1 cellular context compared by ENCODE assay signal in the genomic region with DNA sequence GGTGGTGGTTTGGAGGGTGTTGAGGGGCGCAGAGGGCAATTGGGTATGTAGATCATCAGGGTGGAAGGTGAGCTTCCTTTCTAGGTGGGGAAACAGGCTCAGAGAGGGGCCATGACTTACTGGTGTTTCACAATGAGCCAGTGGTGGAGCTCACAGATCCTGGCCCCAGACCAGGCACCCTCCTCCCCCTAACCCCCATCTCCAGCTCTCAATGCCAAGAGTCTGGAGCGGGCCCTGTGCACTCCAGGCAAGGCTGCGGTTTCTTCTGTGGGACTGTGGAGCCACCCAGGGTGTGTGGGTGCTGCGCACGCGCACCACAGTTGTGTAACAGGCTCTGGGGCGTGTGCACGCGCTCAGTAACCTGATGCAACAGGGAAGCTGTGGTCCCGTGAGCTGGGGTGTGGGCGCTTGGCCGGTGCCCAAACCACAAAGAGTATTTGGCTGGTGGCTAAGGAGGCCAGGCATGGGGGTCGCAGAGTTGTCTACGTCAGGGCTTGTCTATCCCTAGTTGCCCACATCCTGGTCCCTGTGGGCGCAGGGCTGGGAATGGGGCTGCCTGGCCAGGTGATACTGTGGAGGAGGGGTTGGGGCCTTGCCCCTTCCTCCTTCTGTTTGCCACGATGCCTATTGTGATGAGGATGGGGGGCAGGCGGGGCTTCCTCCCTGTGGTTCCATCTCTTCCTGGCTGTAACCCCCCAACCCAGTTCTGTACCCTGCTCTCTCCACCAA.
A peak's percentile ranks its signal among the peaks of the same experiment; 100 is the strongest.
TF ChIP-seq lines count a peak whose summit lies in the region.

No MANE protein-coding gene starts in this region.

TF ChIP-seq in K562, 482 proteins besides CTCF, POLR2A, EP300 and RAD21 (continued from another document and continues in another):
- TF ChIP-seq, protein P1, sequence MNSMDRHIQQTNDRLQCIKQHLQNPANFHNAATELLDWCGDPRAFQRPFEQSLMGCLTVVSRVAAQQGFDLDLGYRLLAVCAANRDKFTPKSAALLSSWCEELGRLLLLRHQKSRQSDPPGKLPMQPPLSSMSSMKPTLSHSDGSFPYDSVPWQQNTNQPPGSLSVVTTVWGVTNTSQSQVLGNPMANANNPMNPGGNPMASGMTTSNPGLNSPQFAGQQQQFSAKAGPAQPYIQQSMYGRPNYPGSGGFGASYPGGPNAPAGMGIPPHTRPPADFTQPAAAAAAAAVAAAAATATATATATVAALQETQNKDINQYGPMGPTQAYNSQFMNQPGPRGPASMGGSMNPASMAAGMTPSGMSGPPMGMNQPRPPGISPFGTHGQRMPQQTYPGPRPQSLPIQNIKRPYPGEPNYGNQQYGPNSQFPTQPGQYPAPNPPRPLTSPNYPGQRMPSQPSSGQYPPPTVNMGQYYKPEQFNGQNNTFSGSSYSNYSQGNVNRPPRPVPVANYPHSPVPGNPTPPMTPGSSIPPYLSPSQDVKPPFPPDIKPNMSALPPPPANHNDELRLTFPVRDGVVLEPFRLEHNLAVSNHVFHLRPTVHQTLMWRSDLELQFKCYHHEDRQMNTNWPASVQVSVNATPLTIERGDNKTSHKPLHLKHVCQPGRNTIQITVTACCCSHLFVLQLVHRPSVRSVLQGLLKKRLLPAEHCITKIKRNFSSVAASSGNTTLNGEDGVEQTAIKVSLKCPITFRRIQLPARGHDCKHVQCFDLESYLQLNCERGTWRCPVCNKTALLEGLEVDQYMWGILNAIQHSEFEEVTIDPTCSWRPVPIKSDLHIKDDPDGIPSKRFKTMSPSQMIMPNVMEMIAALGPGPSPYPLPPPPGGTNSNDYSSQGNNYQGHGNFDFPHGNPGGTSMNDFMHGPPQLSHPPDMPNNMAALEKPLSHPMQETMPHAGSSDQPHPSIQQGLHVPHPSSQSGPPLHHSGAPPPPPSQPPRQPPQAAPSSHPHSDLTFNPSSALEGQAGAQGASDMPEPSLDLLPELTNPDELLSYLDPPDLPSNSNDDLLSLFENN (IDR thresholded peaks at IDR 0.05; ENCODE audit: low read depth in 2 of 2, low read length in 2 of 2): 0 out of 4 replicates have a peak, but pooled peaks of 1 of the 2 experiments have one; percentile 28
- TF ChIP-seq ZNF717 (CRISPR knock-in tag; IDR thresholded peaks at IDR 0.05) (no peak), TAF1 (IDR thresholded peaks at IDR 0.05; ENCODE audit: control insufficient read depth, extremely low read depth, insufficient read depth, low read length, severe bottlenecking) (peak; percentile 50), BACH1 (tag; IDR thresholded peaks at IDR 0.05) (no peak), SRF (CRISPR knock-in tag; IDR thresholded peaks at IDR 0.05) (peak in 1 of 2 experiments; percentile 36; a peak in 1 of 4 replicates), C11orf30 (IDR thresholded peaks at IDR 0.05; ENCODE audit: low read depth) (no peak), KHSRP (IDR thresholded peaks at IDR 0.05) (no peak), SRSF9 (IDR thresholded peaks at IDR 0.05; ENCODE audit: borderline replicate concordance, low read depth, low read length) (no peak), SNRNP70 (optimal IDR thresholded peaks at IDR 0.05; ENCODE audit: low read depth, low read length) (no peak), ZNF316 (IDR thresholded peaks at IDR 0.05) (no peak)
- TF ChIP-seq, protein P2, sequence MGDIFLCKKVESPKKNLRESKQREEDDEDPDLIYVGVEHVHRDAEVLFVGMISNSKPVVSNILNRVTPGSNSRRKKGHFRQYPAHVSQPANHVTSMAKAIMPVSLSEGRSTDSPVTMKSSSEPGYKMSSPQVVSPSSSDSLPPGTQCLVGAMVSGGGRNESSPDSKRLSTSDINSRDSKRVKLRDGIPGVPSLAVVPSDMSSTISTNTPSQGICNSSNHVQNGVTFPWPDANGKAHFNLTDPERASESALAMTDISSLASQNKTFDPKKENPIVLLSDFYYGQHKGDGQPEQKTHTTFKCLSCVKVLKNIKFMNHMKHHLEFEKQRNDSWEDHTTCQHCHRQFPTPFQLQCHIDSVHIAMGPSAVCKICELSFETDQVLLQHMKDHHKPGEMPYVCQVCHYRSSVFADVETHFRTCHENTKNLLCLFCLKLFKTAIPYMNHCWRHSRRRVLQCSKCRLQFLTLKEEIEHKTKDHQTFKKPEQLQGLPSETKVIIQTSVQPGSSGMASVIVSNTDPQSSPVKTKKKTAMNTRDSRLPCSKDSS (IDR thresholded peaks at IDR 0.05; ENCODE audit: low read depth, partially characterized antibody): no peak
- TF ChIP-seq, protein P3, sequence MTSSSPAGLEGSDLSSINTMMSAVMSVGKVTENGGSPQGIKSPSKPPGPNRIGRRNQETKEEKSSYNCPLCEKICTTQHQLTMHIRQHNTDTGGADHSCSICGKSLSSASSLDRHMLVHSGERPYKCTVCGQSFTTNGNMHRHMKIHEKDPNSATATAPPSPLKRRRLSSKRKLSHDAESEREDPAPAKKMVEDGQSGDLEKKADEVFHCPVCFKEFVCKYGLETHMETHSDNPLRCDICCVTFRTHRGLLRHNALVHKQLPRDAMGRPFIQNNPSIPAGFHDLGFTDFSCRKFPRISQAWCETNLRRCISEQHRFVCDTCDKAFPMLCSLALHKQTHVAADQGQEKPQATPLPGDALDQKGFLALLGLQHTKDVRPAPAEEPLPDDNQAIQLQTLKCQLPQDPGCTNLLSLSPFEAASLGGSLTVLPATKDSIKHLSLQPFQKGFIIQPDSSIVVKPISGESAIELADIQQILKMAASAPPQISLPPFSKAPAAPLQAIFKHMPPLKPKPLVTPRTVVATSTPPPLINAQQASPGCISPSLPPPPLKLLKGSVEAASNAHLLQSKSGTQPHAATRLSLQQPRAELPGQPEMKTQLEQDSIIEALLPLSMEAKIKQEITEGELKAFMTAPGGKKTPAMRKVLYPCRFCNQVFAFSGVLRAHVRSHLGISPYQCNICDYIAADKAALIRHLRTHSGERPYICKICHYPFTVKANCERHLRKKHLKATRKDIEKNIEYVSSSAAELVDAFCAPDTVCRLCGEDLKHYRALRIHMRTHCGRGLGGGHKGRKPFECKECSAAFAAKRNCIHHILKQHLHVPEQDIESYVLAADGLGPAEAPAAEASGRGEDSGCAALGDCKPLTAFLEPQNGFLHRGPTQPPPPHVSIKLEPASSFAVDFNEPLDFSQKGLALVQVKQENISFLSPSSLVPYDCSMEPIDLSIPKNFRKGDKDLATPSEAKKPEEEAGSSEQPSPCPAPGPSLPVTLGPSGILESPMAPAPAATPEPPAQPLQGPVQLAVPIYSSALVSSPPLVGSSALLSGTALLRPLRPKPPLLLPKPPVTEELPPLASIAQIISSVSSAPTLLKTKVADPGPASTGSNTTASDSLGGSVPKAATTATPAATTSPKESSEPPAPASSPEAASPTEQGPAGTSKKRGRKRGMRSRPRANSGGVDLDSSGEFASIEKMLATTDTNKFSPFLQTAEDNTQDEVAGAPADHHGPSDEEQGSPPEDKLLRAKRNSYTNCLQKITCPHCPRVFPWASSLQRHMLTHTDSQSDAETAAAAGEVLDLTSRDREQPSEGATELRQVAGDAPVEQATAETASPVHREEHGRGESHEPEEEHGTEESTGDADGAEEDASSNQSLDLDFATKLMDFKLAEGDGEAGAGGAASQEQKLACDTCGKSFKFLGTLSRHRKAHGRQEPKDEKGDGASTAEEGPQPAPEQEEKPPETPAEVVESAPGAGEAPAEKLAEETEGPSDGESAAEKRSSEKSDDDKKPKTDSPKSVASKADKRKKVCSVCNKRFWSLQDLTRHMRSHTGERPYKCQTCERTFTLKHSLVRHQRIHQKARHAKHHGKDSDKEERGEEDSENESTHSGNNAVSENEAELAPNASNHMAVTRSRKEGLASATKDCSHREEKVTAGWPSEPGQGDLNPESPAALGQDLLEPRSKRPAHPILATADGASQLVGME (CRISPR knock-in tag; IDR thresholded peaks at IDR 0.05): peak; percentile 60; the same call in 1 of the 2 replicates
- TF ChIP-seq, protein P4, sequence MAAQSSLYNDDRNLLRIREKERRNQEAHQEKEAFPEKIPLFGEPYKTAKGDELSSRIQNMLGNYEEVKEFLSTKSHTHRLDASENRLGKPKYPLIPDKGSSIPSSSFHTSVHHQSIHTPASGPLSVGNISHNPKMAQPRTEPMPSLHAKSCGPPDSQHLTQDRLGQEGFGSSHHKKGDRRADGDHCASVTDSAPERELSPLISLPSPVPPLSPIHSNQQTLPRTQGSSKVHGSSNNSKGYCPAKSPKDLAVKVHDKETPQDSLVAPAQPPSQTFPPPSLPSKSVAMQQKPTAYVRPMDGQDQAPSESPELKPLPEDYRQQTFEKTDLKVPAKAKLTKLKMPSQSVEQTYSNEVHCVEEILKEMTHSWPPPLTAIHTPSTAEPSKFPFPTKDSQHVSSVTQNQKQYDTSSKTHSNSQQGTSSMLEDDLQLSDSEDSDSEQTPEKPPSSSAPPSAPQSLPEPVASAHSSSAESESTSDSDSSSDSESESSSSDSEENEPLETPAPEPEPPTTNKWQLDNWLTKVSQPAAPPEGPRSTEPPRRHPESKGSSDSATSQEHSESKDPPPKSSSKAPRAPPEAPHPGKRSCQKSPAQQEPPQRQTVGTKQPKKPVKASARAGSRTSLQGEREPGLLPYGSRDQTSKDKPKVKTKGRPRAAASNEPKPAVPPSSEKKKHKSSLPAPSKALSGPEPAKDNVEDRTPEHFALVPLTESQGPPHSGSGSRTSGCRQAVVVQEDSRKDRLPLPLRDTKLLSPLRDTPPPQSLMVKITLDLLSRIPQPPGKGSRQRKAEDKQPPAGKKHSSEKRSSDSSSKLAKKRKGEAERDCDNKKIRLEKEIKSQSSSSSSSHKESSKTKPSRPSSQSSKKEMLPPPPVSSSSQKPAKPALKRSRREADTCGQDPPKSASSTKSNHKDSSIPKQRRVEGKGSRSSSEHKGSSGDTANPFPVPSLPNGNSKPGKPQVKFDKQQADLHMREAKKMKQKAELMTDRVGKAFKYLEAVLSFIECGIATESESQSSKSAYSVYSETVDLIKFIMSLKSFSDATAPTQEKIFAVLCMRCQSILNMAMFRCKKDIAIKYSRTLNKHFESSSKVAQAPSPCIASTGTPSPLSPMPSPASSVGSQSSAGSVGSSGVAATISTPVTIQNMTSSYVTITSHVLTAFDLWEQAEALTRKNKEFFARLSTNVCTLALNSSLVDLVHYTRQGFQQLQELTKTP (IDR thresholded peaks at IDR 0.05; ENCODE audit: low read depth in 1 of 2, partially characterized antibody in 2 of 2): peak in 1 of 2 experiments; percentile 86
- TF ChIP-seq, protein P5, sequence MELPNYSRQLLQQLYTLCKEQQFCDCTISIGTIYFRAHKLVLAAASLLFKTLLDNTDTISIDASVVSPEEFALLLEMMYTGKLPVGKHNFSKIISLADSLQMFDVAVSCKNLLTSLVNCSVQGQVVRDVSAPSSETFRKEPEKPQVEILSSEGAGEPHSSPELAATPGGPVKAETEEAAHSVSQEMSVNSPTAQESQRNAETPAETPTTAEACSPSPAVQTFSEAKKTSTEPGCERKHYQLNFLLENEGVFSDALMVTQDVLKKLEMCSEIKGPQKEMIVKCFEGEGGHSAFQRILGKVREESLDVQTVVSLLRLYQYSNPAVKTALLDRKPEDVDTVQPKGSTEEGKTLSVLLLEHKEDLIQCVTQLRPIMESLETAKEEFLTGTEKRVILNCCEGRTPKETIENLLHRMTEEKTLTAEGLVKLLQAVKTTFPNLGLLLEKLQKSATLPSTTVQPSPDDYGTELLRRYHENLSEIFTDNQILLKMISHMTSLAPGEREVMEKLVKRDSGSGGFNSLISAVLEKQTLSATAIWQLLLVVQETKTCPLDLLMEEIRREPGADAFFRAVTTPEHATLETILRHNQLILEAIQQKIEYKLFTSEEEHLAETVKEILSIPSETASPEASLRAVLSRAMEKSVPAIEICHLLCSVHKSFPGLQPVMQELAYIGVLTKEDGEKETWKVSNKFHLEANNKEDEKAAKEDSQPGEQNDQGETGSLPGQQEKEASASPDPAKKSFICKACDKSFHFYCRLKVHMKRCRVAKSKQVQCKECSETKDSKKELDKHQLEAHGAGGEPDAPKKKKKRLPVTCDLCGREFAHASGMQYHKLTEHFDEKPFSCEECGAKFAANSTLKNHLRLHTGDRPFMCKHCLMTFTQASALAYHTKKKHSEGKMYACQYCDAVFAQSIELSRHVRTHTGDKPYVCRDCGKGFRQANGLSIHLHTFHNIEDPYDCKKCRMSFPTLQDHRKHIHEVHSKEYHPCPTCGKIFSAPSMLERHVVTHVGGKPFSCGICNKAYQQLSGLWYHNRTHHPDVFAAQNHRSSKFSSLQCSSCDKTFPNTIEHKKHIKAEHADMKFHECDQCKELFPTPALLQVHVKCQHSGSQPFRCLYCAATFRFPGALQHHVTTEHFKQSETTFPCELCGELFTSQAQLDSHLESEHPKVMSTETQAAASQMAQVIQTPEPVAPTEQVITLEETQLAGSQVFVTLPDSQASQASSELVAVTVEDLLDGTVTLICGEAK (IDR thresholded peaks at IDR 0.05): 0 out of 2 replicates have a peak, but pooled peaks have one; percentile 17
- TF ChIP-seq, protein P5 (CRISPR knock-in tag; IDR thresholded peaks at IDR 0.05): no peak
- TF ChIP-seq, protein P6, sequence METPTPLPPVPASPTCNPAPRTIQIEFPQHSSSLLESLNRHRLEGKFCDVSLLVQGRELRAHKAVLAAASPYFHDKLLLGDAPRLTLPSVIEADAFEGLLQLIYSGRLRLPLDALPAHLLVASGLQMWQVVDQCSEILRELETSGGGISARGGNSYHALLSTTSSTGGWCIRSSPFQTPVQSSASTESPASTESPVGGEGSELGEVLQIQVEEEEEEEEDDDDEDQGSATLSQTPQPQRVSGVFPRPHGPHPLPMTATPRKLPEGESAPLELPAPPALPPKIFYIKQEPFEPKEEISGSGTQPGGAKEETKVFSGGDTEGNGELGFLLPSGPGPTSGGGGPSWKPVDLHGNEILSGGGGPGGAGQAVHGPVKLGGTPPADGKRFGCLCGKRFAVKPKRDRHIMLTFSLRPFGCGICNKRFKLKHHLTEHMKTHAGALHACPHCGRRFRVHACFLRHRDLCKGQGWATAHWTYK (CRISPR knock-in tag; IDR thresholded peaks at IDR 0.05): peak; percentile 92
